In genomic region chr4:47486306-47486705, GRCh38 we compare ENCODE assay signal across 8 cellular contexts. TPM values are rescaled to one million over a fixed set of nuclear protein-coding genes. Genes with fewer than 3 reads are reported as not detected.
DNase-seq lines count a peak whose midpoint lies in the region; ATAC-seq and TF ChIP-seq lines count a peak whose summit lies in the region.

No MANE protein-coding gene starts in this region.

- H3K4me3 ChIP-seq in GM12865 (ENCODE audit: low read depth, low read length) (peak overlapping the region; percentile 45), hepatocyte (peak overlapping the region; percentile 47), skeletal muscle tissue (ENCODE audit: low read length in 3 of 3) (peak overlapping the region; percentile 74 to 96 (median 91))

- no peak for TF ChIP-seq CTCF in GM12865 (IDR thresholded peaks at IDR 0.05; ENCODE audit: insufficient read depth, low read depth, low read length, missing control alignments)
- no peak for TF ChIP-seq CTCF in hepatocyte (IDR thresholded peaks at IDR 0.05; ENCODE audit: poor library complexity)

- no peaks in the 10 kb centered on the region for H3K9me3 ChIP-seq in hepatocyte (ENCODE audit: low read depth)
- H3K9me3 ChIP-seq in skeletal muscle tissue (ENCODE audit: control insufficient read depth in 3 of 3, low read length in 3 of 3) = no peaks in the 10 kb centered on the region

- DNase-seq in GM12865 (ENCODE audit: low read depth) = no peak
- no peak for DNase-seq in activated CD4-positive, alpha-beta memory T cell treated with anti-CD3 and anti-CD28 coated beads, Interleukin-2, amount 10 ng/mL, durations not matched to agents 7 days and 5 days
- DNase-seq in hepatocyte (ENCODE audit: low spot score) = no peak
- DNase-seq in SW480 (ENCODE audit: low spot score) = no peak
- no peak for DNase-seq in NOMO-1 (lab: John Stamatoyannopoulos, UW; ENCODE audit: unreplicated experiment in 2 of 2)

- peaks cover 1% of the 10 kb centered on the region for H3K27me3 Mint-ChIP-seq in activated CD4-positive, alpha-beta memory T cell treated with anti-CD3 and anti-CD28 coated beads, Interleukin-2, amount 10 ng/mL, durations not matched to agents 7 days and 5 days

- peak overlapping the region; percentile 92 for H3K27ac ChIP-seq in hepatocyte
- H3K27ac ChIP-seq in skeletal muscle tissue (ENCODE audit: low read depth, low read length) = peak overlapping the region; percentile 74

- POLR2A ChIA-PET in activated CD4-positive, alpha-beta memory T cell treated with anti-CD3 and anti-CD28 coated beads, Interleukin-2, amount 10 ng/mL, durations not matched to agents 7 days and 5 days (lab: Charles Lee) = interaction anchor here (4.2 kb wide), 1 partner anchor 23 kb away, joined by 23 read pairs; the partner anchor contains the start of gene COMMD8

- CTCF ChIA-PET in activated CD4-positive, alpha-beta memory T cell treated with anti-CD3 and anti-CD28 coated beads, Interleukin-2, amount 10 ng/mL, durations not matched to agents 7 days and 5 days (lab: Charles Lee) = interaction anchor here (1.7 kb wide), 1 partner anchor 23 kb away, joined by 13 read pairs; the partner anchor contains the start of gene COMMD8

- H3K4me1 ChIP-seq in hepatocyte (ENCODE audit: insufficient read depth) (peaks cover 5% of the 10 kb centered on the region), skeletal muscle tissue (ENCODE audit: control insufficient read depth in 3 of 3, insufficient read depth in 3 of 3, low read length in 3 of 3) (peaks cover 0 to 9% (median 0%) of the 10 kb centered on the region in 3 donors)

- no peak overlapping the region for H3K27ac Mint-ChIP-seq in activated CD4-positive, alpha-beta memory T cell treated with anti-CD3 and anti-CD28 coated beads, Interleukin-2, amount 10 ng/mL, durations not matched to agents 7 days and 5 days

- H3K36me3 Mint-ChIP-seq in activated CD4-positive, alpha-beta memory T cell treated with anti-CD3 and anti-CD28 coated beads, Interleukin-2, amount 10 ng/mL, durations not matched to agents 7 days and 5 days (ENCODE audit: low read depth) = no peaks in the 10 kb centered on the region

- no peaks in the 10 kb centered on the region for H4K20me1 ChIP-seq in hepatocyte (ENCODE audit: insufficient read depth, poor library complexity, severe bottlenecking)

- ATAC-seq in GM18868 (IDR thresholded peaks at IDR 0.05; ENCODE audit: unreplicated experiment) = no peak
- no peak for ATAC-seq in GM21390 (IDR thresholded peaks at IDR 0.05; ENCODE audit: unreplicated experiment)

- H3K9ac ChIP-seq in skeletal muscle tissue (ENCODE audit: low read depth in 1 of 3, low read length in 3 of 3) = peak overlapping the region; percentile 62 to 93 (median 84)

- H3K36me3 ChIP-seq in hepatocyte (replicated peaks; ENCODE audit: insufficient read depth, low read depth) (no peaks in the 10 kb centered on the region), skeletal muscle tissue (ENCODE audit: control insufficient read depth in 3 of 3, insufficient read depth in 3 of 3, low read length in 3 of 3) (no peaks in the 10 kb centered on the region)

- no peaks in the 10 kb centered on the region for H3K9me3 Mint-ChIP-seq in activated CD4-positive, alpha-beta memory T cell treated with anti-CD3 and anti-CD28 coated beads, Interleukin-2, amount 10 ng/mL, durations not matched to agents 7 days and 5 days

- H2AFZ ChIP-seq in hepatocyte = peak overlapping the region; percentile 74

- WGBS in hepatocyte (ENCODE audit: low lambda C conversion rate, missing lambda C conversion rate) = 52% methylated on average over 6 of the region's 6 CpGs

- peaks cover 29% of the 10 kb centered on the region for H3K4me1 Mint-ChIP-seq in activated CD4-positive, alpha-beta memory T cell treated with anti-CD3 and anti-CD28 coated beads, Interleukin-2, amount 10 ng/mL, durations not matched to agents 7 days and 5 days

- H3K27me3 ChIP-seq in hepatocyte (no peaks in the 10 kb centered on the region), skeletal muscle tissue (ENCODE audit: control insufficient read depth in 3 of 3, insufficient read depth in 3 of 3, low read length in 3 of 3) (no peaks in the 10 kb centered on the region)

- peak overlapping the region; percentile 77 for H3K4me2 ChIP-seq in hepatocyte

- peaks cover 24% of the 10 kb centered on the region for H3K79me2 ChIP-seq in hepatocyte

- peak overlapping the region; percentile 86 for H3K4me3 Mint-ChIP-seq in activated CD4-positive, alpha-beta memory T cell treated with anti-CD3 and anti-CD28 coated beads, Interleukin-2, amount 10 ng/mL, durations not matched to agents 7 days and 5 days

- no peaks in the 10 kb centered on the region for H3K9me2 ChIP-seq in hepatocyte (replicated peaks; ENCODE audit: insufficient read depth)

RNA-seq across cellular contexts. Expression of gene ATP10D, which starts 1.2 kb away (rescaled TPM):
- 1 to 10 TPM; 7.4 to 8.1 TPM for total RNA-seq in activated CD4-positive, alpha-beta memory T cell treated with anti-CD3 and anti-CD28 coated beads, Interleukin-2, amount 10 ng/mL, durations not matched to agents 7 days and 5 days
- total RNA-seq in hepatocyte = 14.6 and 14.7 TPM in 2 replicates
- 8.0 and 14.0 TPM in 2 replicates for polyA plus RNA-seq in hepatocyte
- total RNA-seq in skeletal muscle tissue = 18.8 TPM

RNA-seq across cellular contexts. Expression of gene COMMD8, which starts 22.8 kb away (rescaled TPM):
- 10 to 100 TPM; 24.9 to 26.3 TPM for total RNA-seq in activated CD4-positive, alpha-beta memory T cell treated with anti-CD3 and anti-CD28 coated beads, Interleukin-2, amount 10 ng/mL, durations not matched to agents 7 days and 5 days
- 31.6 and 43.9 TPM in 2 replicates for total RNA-seq in hepatocyte
- 32.8 and 33.0 TPM in 2 replicates for polyA plus RNA-seq in hepatocyte
- 4.7 TPM for total RNA-seq in skeletal muscle tissue
